Comparison of ENCODE assay signal across 1 cellular context in the genomic region with DNA sequence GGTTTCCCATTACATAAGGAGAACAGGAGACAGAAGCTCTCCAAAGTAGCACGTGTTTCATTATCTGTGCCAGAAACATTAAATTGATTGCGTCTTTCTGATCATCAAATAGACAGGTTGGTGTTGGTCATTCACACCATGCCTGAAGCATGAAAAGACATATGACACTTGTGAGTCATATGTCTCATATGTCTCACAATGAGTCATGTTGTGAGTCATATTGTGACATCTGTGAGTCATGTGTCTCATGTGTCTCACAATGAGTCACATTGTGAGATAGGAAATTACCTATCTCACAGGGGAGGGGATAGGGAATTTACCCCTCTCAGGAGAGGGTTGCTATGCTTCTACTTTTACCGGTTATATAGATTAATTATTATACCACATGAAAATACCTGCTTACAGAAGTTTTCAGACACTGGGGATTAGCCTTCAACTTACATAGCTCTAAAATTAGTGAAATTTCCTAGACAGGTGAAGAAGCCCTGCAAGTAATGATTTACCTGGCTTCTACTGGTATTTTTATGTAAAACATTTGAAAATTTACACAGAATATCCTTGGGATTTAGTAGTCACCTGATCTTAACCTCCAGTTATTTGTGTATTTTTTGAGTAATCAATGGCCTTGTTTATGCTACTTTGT.
TF ChIP-seq lines count a peak whose summit lies in the region.

No MANE protein-coding gene starts in this region.

TF ChIP-seq in HEK293, 187 proteins besides CTCF, POLR2A, EP300 and RAD21 (continued from another document):
- TF ChIP-seq, protein P1, sequence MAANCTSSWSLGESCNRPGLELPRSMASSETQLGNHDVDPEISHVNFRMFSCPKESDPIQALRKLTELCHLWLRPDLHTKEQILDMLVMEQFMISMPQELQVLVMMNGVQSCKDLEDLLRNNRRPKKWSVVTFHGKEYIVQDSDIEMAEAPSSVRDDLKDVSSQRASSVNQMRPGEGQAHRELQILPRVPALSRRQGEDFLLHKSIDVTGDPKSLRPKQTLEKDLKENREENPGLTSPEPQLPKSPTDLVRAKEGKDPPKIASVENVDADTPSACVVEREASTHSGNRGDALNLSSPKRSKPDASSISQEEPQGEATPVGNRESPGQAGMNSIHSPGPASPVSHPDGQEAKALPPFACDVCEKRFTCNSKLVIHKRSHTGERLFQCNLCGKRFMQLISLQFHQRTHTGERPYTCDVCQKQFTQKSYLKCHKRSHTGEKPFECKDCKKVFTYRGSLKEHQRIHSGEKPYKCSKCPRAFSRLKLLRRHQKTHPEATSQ (tag by site-specific recombination; IDR thresholded peaks at IDR 0.05) = no peak
- TF ChIP-seq, protein P2, sequence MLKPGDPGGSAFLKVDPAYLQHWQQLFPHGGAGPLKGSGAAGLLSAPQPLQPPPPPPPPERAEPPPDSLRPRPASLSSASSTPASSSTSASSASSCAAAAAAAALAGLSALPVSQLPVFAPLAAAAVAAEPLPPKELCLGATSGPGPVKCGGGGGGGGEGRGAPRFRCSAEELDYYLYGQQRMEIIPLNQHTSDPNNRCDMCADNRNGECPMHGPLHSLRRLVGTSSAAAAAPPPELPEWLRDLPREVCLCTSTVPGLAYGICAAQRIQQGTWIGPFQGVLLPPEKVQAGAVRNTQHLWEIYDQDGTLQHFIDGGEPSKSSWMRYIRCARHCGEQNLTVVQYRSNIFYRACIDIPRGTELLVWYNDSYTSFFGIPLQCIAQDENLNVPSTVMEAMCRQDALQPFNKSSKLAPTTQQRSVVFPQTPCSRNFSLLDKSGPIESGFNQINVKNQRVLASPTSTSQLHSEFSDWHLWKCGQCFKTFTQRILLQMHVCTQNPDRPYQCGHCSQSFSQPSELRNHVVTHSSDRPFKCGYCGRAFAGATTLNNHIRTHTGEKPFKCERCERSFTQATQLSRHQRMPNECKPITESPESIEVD (tag by site-specific recombination; IDR thresholded peaks at IDR 0.05) = no peak
- no peak for TF ChIP-seq ZNF311 (tag by site-specific recombination; IDR thresholded peaks at IDR 0.05; ENCODE audit: borderline replicate concordance)
- peak; percentile 73; the same call in 1 of the 2 replicates for TF ChIP-seq ZNF501 (tag by site-specific recombination; IDR thresholded peaks at IDR 0.05)
- peak; percentile 84; the same call in 1 of the 2 replicates for TF ChIP-seq ZNF391 (tag by site-specific recombination; IDR thresholded peaks at IDR 0.05; ENCODE audit: borderline replicate concordance, low read depth)
- TF ChIP-seq ZNF791 (tag by site-specific recombination; IDR thresholded peaks at IDR 0.05) = no peak
- TF ChIP-seq ZNF514 (tag by site-specific recombination; IDR thresholded peaks at IDR 0.05) = no peak
- TF ChIP-seq ZNF530 (tag by site-specific recombination; IDR thresholded peaks at IDR 0.05; ENCODE audit: low read depth) = no peak
- no peak for TF ChIP-seq HOXA7 (CRISPR knock-in tag; IDR thresholded peaks at IDR 0.05; ENCODE audit: borderline replicate concordance)
- peak; percentile 83 for TF ChIP-seq SP3 (tag by site-specific recombination; IDR thresholded peaks at IDR 0.05)
- no peak for TF ChIP-seq ZNF777 (tag by site-specific recombination; IDR thresholded peaks at IDR 0.05; ENCODE audit: borderline replicate concordance)
- no peak for TF ChIP-seq ZNF561 (tag by site-specific recombination; IDR thresholded peaks at IDR 0.05; ENCODE audit: borderline replicate concordance)
- TF ChIP-seq, protein P3, sequence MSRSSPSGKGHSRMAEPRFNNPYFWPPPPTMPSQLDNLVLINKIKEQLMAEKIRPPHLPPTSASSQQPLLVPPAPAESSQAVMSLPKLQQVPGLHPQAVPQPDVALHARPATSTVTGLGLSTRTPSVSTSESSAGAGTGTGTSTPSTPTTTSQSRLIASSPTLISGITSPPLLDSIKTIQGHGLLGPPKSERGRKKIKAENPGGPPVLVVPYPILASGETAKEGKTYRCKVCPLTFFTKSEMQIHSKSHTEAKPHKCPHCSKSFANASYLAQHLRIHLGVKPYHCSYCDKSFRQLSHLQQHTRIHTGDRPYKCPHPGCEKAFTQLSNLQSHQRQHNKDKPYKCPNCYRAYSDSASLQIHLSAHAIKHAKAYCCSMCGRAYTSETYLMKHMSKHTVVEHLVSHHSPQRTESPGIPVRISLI (tag by site-specific recombination; IDR thresholded peaks at IDR 0.05) = peak; percentile 83
- TF ChIP-seq, protein P4, sequence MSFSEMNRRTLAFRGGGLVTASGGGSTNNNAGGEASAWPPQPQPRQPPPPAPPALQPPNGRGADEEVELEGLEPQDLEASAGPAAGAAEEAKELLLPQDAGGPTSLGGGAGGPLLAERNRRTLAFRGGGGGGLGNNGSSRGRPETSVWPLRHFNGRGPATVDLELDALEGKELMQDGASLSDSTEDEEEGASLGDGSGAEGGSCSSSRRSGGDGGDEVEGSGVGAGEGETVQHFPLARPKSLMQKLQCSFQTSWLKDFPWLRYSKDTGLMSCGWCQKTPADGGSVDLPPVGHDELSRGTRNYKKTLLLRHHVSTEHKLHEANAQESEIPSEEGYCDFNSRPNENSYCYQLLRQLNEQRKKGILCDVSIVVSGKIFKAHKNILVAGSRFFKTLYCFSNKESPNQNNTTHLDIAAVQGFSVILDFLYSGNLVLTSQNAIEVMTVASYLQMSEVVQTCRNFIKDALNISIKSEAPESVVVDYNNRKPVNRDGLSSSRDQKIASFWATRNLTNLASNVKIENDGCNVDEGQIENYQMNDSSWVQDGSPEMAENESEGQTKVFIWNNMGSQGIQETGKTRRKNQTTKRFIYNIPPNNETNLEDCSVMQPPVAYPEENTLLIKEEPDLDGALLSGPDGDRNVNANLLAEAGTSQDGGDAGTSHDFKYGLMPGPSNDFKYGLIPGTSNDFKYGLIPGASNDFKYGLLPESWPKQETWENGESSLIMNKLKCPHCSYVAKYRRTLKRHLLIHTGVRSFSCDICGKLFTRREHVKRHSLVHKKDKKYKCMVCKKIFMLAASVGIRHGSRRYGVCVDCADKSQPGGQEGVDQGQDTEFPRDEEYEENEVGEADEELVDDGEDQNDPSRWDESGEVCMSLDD (tag by site-specific recombination; IDR thresholded peaks at IDR 0.05) = peak; percentile 67
- peak; percentile 88 for TF ChIP-seq SCRT2 (tag by site-specific recombination; IDR thresholded peaks at IDR 0.05)
- no peak for TF ChIP-seq ZNF223 (tag by site-specific recombination; IDR thresholded peaks at IDR 0.05)
- 0 out of 2 replicates have a peak, but pooled peaks have one; percentile 32 for TF ChIP-seq ZSCAN30 (tag by site-specific recombination; IDR thresholded peaks at IDR 0.05)
- TF ChIP-seq, protein P5, sequence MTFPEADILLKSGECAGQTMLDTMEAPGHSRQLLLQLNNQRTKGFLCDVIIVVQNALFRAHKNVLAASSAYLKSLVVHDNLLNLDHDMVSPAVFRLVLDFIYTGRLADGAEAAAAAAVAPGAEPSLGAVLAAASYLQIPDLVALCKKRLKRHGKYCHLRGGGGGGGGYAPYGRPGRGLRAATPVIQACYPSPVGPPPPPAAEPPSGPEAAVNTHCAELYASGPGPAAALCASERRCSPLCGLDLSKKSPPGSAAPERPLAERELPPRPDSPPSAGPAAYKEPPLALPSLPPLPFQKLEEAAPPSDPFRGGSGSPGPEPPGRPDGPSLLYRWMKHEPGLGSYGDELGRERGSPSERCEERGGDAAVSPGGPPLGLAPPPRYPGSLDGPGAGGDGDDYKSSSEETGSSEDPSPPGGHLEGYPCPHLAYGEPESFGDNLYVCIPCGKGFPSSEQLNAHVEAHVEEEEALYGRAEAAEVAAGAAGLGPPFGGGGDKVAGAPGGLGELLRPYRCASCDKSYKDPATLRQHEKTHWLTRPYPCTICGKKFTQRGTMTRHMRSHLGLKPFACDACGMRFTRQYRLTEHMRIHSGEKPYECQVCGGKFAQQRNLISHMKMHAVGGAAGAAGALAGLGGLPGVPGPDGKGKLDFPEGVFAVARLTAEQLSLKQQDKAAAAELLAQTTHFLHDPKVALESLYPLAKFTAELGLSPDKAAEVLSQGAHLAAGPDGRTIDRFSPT (tag by site-specific recombination; IDR thresholded peaks at IDR 0.05) = peak; percentile 98
- TF ChIP-seq ZBTB48 (tag by site-specific recombination; IDR thresholded peaks at IDR 0.05) = no peak
- TF ChIP-seq SCRT1 (tag by site-specific recombination; IDR thresholded peaks at IDR 0.05; ENCODE audit: borderline replicate concordance) = no peak
- TF ChIP-seq YY1 (tag by site-specific recombination; IDR thresholded peaks at IDR 0.05) = no peak
- TF ChIP-seq ZNF426 (tag by site-specific recombination; IDR thresholded peaks at IDR 0.05) = no peak
- TF ChIP-seq, protein P6, sequence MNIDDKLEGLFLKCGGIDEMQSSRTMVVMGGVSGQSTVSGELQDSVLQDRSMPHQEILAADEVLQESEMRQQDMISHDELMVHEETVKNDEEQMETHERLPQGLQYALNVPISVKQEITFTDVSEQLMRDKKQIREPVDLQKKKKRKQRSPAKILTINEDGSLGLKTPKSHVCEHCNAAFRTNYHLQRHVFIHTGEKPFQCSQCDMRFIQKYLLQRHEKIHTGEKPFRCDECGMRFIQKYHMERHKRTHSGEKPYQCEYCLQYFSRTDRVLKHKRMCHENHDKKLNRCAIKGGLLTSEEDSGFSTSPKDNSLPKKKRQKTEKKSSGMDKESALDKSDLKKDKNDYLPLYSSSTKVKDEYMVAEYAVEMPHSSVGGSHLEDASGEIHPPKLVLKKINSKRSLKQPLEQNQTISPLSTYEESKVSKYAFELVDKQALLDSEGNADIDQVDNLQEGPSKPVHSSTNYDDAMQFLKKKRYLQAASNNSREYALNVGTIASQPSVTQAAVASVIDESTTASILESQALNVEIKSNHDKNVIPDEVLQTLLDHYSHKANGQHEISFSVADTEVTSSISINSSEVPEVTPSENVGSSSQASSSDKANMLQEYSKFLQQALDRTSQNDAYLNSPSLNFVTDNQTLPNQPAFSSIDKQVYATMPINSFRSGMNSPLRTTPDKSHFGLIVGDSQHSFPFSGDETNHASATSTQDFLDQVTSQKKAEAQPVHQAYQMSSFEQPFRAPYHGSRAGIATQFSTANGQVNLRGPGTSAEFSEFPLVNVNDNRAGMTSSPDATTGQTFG (tag by site-specific recombination; IDR thresholded peaks at IDR 0.05; ENCODE audit: borderline replicate concordance) = no peak
- no peak for TF ChIP-seq ZNF830 (tag by site-specific recombination; IDR thresholded peaks at IDR 0.05; ENCODE audit: low read depth)
- no peak for TF ChIP-seq ZNF354C (tag by site-specific recombination; IDR thresholded peaks at IDR 0.05; ENCODE audit: borderline replicate concordance, low read depth)
- TF ChIP-seq ZBTB20 (tag by site-specific recombination; IDR thresholded peaks at IDR 0.05) = no peak
- TF ChIP-seq, protein P7, sequence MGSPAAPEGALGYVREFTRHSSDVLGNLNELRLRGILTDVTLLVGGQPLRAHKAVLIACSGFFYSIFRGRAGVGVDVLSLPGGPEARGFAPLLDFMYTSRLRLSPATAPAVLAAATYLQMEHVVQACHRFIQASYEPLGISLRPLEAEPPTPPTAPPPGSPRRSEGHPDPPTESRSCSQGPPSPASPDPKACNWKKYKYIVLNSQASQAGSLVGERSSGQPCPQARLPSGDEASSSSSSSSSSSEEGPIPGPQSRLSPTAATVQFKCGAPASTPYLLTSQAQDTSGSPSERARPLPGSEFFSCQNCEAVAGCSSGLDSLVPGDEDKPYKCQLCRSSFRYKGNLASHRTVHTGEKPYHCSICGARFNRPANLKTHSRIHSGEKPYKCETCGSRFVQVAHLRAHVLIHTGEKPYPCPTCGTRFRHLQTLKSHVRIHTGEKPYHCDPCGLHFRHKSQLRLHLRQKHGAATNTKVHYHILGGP (tag by site-specific recombination; IDR thresholded peaks at IDR 0.05) = no peak
